ENCODE assay signal across 8 cellular contexts in genomic region chr5:96601811-96602244, GRCh38.
DNase-seq lines count a peak whose midpoint lies in the region; ATAC-seq and TF ChIP-seq lines count a peak whose summit lies in the region.

No MANE protein-coding gene starts in this region.

- POLR2A ChIA-PET in WTC11 (lab: Charles Lee): no interaction called here

- H3K4me3 ChIP-seq in dorsolateral prefrontal cortex (peak overlapping the region in 20 of 59 donors; percentile 2 to 44 (median 24)), stomach (no peak overlapping the region)

- H3K4me1 ChIP-seq in stomach: peaks cover 0 to 7% (median 0%) of the 10 kb centered on the region in 4 donors

- no peak for TF ChIP-seq POLR2A in stomach (IDR thresholded peaks at IDR 0.05)

- DNase-seq in Ammon's horn (ENCODE audit: low spot score): peak; percentile 76
- peak; percentile 45 for DNase-seq in NCI-H226
- DNase-seq in WTC11 (ENCODE audit: low spot score): peak; percentile 19
- DNase-seq in dorsolateral prefrontal cortex: peak in 3 of 10 donors; percentile 12 to 44 (median 39)
- DNase-seq in medulla oblongata (ENCODE audit: extremely low spot score): peak; percentile 81
- DNase-seq in stomach: peak; percentile 34

- peak; percentile 42 for TF ChIP-seq CTCF in WTC11 (IDR thresholded peaks at IDR 0.05)
- TF ChIP-seq CTCF in dorsolateral prefrontal cortex (IDR thresholded peaks at IDR 0.05 in 54 of 56, conservative IDR thresholded peaks at IDR 0.05 in 2 of 56; ENCODE audit: low read depth in 1 of 56, partially characterized antibody in 56 of 56): peak; percentile 69 to 91 (median 82)
- peak in 5 of 7 experiments; percentile 74 to 83 (median 81) for TF ChIP-seq CTCF in stomach (IDR thresholded peaks at IDR 0.05)

- CTCF ChIA-PET in WTC11 (lab: Charles Lee): interaction anchor here (0.5 to 4.1 kb wide), 12 partner anchors 12 to 616 kb away, joined by 3 to 44 read pairs (median 3); no protein-coding TSS in a partner anchor

- ATAC-seq in GM18867 (IDR thresholded peaks at IDR 0.05; ENCODE audit: unreplicated experiment) (peak; percentile 81), HG03097 (IDR thresholded peaks at IDR 0.05; ENCODE audit: low FRiP score, unreplicated experiment) (peak; percentile 84), WTC11 (peak; percentile 91)

- H3K27ac Mint-ChIP-seq in WTC11: no peak overlapping the region

- no peak for TF ChIP-seq EP300 in stomach (IDR thresholded peaks at IDR 0.05)

- no peaks in the 10 kb centered on the region for H3K9me3 ChIP-seq in stomach

- peaks cover 6% of the 10 kb centered on the region; the same call in 1 of the 2 replicates for H3K36me3 Mint-ChIP-seq in WTC11

- H3K27me3 ChIP-seq in dorsolateral prefrontal cortex: no peaks in the 10 kb centered on the region
- no peaks in the 10 kb centered on the region for H3K27me3 ChIP-seq in stomach

- H3K27me3 Mint-ChIP-seq in WTC11 (ENCODE audit: low read depth): peaks cover 3% of the 10 kb centered on the region

- 14 to 21% (median 20%) methylated on average over 4 of the region's 4 CpGs for WGBS in stomach, 5 donors

- H3K27ac ChIP-seq in dorsolateral prefrontal cortex (no peak overlapping the region), stomach (no peak overlapping the region)

- peaks cover 8% of the 10 kb centered on the region for H3K4me1 Mint-ChIP-seq in WTC11

- H3K9me3 Mint-ChIP-seq in WTC11: peaks cover 14% of the 10 kb centered on the region

- H3K36me3 ChIP-seq in stomach: no peaks in the 10 kb centered on the region

- intact Hi-C loops in dorsolateral prefrontal cortex (cut with DNase I): loop anchor here (1.0 to 5.0 kb wide), 3 partner anchors 255 to 955 kb away; partner anchors contain the start of gene RFESD (in 1 of the 2)
- intact Hi-C loops in stomach (cut with DNase I; ENCODE audit: low total_unique reads): no loop called here

- no peak overlapping the region for H3K4me3 Mint-ChIP-seq in WTC11

TF ChIP-seq in WTC11, 78 proteins besides CTCF, POLR2A, EP300 and RAD21:
- no peak for TF ChIP-seq GRHL2 (CRISPR knock-in tag; IDR thresholded peaks at IDR 0.05; ENCODE audit: insufficient replicate concordance, severe bottlenecking)
- no peak for TF ChIP-seq TEAD1 (CRISPR knock-in tag; IDR thresholded peaks at IDR 0.05)
- no peak for TF ChIP-seq HMGXB4 (CRISPR knock-in tag; IDR thresholded peaks at IDR 0.05)
- TF ChIP-seq CBFB (CRISPR knock-in tag; IDR thresholded peaks at IDR 0.05; ENCODE audit: low read depth): no peak
- TF ChIP-seq AR (CRISPR knock-in tag; IDR thresholded peaks at IDR 0.05): no peak
- no peak for TF ChIP-seq ZNF263 (CRISPR knock-in tag; IDR thresholded peaks at IDR 0.05; ENCODE audit: low read depth)
- TF ChIP-seq ZNF532 (CRISPR knock-in tag; IDR thresholded peaks at IDR 0.05; ENCODE audit: borderline replicate concordance): no peak
- no peak for TF ChIP-seq FOXP1 (CRISPR knock-in tag; IDR thresholded peaks at IDR 0.05; ENCODE audit: borderline replicate concordance)
- no peak for TF ChIP-seq ATF1 (CRISPR knock-in tag; IDR thresholded peaks at IDR 0.05)
- TF ChIP-seq ATF3 (CRISPR knock-in tag; conservative IDR thresholded peaks at IDR 0.05): no peak
- no peak for TF ChIP-seq SMAD4 (CRISPR knock-in tag; IDR thresholded peaks at IDR 0.05)
